Comparison of ENCODE assay signal across 1 cellular context in genomic region chr12:123032736-123033391, GRCh38.
TF ChIP-seq lines count a peak whose summit lies in the region.

No MANE protein-coding gene starts in this region.

TF ChIP-seq in K562, 482 proteins besides CTCF, POLR2A, EP300 and RAD21 (continued from another document):
- TF ChIP-seq HMG20B (CRISPR knock-in tag; IDR thresholded peaks at IDR 0.05) = no peak
- TF ChIP-seq MCM2 (IDR thresholded peaks at IDR 0.05; ENCODE audit: low read depth) = no peak
